In the genomic region with DNA sequence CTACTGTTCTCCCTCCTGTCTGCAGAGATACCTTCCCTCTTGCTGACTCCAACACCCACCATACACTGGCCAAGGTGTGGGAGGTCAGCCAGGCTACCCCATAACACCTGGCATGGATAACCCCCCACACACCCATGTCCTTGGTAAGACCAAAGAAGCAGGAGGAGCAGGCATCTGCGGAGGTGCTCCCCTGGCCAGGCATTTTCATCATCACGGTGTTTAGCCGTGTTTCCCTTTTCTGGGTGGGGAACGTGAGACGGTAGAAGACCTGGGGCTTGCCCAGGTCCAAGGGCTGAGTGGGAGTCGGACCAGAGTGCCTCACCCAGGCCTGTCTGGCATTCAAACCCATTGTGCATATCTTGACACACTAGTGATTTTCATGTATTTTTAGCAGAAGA, we compare ENCODE assay signal across 12 cellular contexts.
A peak's percentile ranks its signal among the peaks of the same experiment; 100 is the strongest.
DNase-seq lines count a peak whose midpoint lies in the region; ATAC-seq and TF ChIP-seq lines count a peak whose summit lies in the region.
"Had no signal": no experiment of that assay in that cellular context is flagged by ENCODE, and none has a peak within 500 bp of the region (broad histone marks: within the 10 kb centered on the region; RNA-seq: fewer than 3 reads in every experiment).

No MANE protein-coding gene starts in this region.

- H3K9me3 ChIP-seq in upper lobe of right lung: no peaks in the 10 kb centered on the region
- H3K9me3 ChIP-seq: vagina had no signal

- intact Hi-C loops in cardiac septum (cut with DNase I): loop anchor here (5.0 kb wide), 1 partner anchor 132 kb away; no protein-coding TSS in a partner anchor
- intact Hi-C loops in Right ventricle myocardium superior (cut with DNase I): no loop called here
- intact Hi-C loops in activated B cell treated with CpG ODN at 0.5 μM for 24 hours (cut with micrococcal nuclease): no loop called here
- intact Hi-C loops in upper lobe of right lung (cut with DNase I): no loop called here

- CTCF ChIA-PET in activated B cell treated with CpG ODN at 0.5 μM for 24 hours (lab: Charles Lee): interaction anchor here (1.3 kb wide), 2 partner anchors 15 to 20 kb away, joined by 4 to 7 read pairs; no protein-coding TSS in a partner anchor

- DNase-seq in cardiac septum (ENCODE audit: low spot score) (peak; percentile 44), Right ventricle myocardium superior (no peak), activated B cell treated with CpG ODN at 0.5 μM for 24 hours (peak; percentile 12), left lobe of liver (ENCODE audit: low spot score) (peak; percentile 40), upper lobe of right lung (peak; percentile 37), NCI-H1092 treated with DMSO at 0.1 percent for 48 hours (lab: John Stamatoyannopoulos, UW) (no peak), Ammon's horn (ENCODE audit: low spot score) (no peak), foreskin fibroblast (no peak)
- DNase-seq: NCI-H1105, NCI-H82 had no signal

- H3K4me1 ChIP-seq in upper lobe of right lung: no peaks in the 10 kb centered on the region
- H3K4me1 ChIP-seq: vagina had no signal

- no peak for ATAC-seq in Right ventricle myocardium superior (ENCODE audit: poor library complexity)
- no peak for ATAC-seq in activated B cell treated with CpG ODN at 0.5 μM for 24 hours (ENCODE audit: low read depth)
- ATAC-seq in left lobe of liver: no peak
- ATAC-seq in upper lobe of right lung: no peak

- peak overlapping the region; percentile 67 for H3K4me3 Mint-ChIP-seq in activated B cell treated with CpG ODN at 0.5 μM for 24 hours

- no peaks in the 10 kb centered on the region for H3K27me3 Mint-ChIP-seq in activated B cell treated with CpG ODN at 0.5 μM for 24 hours

- H3K27me3 ChIP-seq in upper lobe of right lung: no peaks in the 10 kb centered on the region
- H3K27me3 ChIP-seq: vagina had no signal

- H3K36me3 ChIP-seq in upper lobe of right lung: no peaks in the 10 kb centered on the region
- H3K36me3 ChIP-seq: vagina had no signal

- no peak for TF ChIP-seq CTCF in activated B cell treated with CpG ODN at 0.5 μM for 24 hours (IDR thresholded peaks at IDR 0.05)
- no peak for TF ChIP-seq CTCF in upper lobe of right lung (IDR thresholded peaks at IDR 0.05)
- TF ChIP-seq CTCF in foreskin fibroblast (IDR thresholded peaks at IDR 0.05; ENCODE audit: low read depth, low read length): no peak

- H3K27ac ChIP-seq in upper lobe of right lung: no peak overlapping the region
- H3K27ac ChIP-seq: SK-N-MC, vagina had no signal

- no peak overlapping the region for H3K4me3 ChIP-seq in upper lobe of right lung
- H3K4me3 ChIP-seq in foreskin fibroblast (ENCODE audit: low read depth in 1 of 2, low read length in 2 of 2): no peak overlapping the region
- H3K4me3 ChIP-seq: SK-N-MC, vagina had no signal

- H3K4me1 Mint-ChIP-seq in activated B cell treated with CpG ODN at 0.5 μM for 24 hours: peaks cover 44% of the 10 kb centered on the region

- H3K9me3 Mint-ChIP-seq in activated B cell treated with CpG ODN at 0.5 μM for 24 hours: no peaks in the 10 kb centered on the region

- H3K36me3 Mint-ChIP-seq in activated B cell treated with CpG ODN at 0.5 μM for 24 hours (ENCODE audit: low read depth): no peaks in the 10 kb centered on the region

- H3K27ac Mint-ChIP-seq in activated B cell treated with CpG ODN at 0.5 μM for 24 hours: peak overlapping the region; percentile 82

- POLR2A ChIA-PET in activated B cell treated with CpG ODN at 0.5 μM for 24 hours (lab: Charles Lee): interaction anchor here (1.4 to 2.9 kb wide), 5 partner anchors 15 to 152 kb away, joined by 4 to 19 read pairs (median 7); no protein-coding TSS in a partner anchor

Comparison
In these comparisons a context has a peak if more than half of its experiments do, and no peak if none do; other contexts are left out.
1. DNase-seq: peak in cardiac septum (single experiment), activated B cell treated with CpG ODN at 0.5 μM for 24 hours (single experiment), left lobe of liver (single experiment) and upper lobe of right lung (single experiment); none in Right ventricle myocardium superior (single experiment), NCI-H1092 treated with DMSO at 0.1 percent for 48 hours (single experiment), Ammon's horn (single experiment) and foreskin fibroblast (0 of 2).